27 cellular contexts compared by ENCODE assay signal in genomic region chr4:9608300-9608699, GRCh38.
"Had no signal": no experiment of that assay in that cellular context is flagged by ENCODE, and none has a peak within 500 bp of the region (broad histone marks: within the 10 kb centered on the region; RNA-seq: fewer than 3 reads in every experiment).

No MANE protein-coding gene starts in this region.

- H3K36me3 ChIP-seq: adrenal gland, ascending aorta, cardiac muscle cell, gastroesophageal sphincter, stomach, tibial artery, upper lobe of right lung, WERI-Rb-1 had no signal

- H3K4me2 ChIP-seq: hepatocyte had no signal

- FAIRE-seq: endothelial cell of umbilical vein, TTC549 had no signal

- H2AFZ ChIP-seq: hepatocyte had no signal

- H3K9me3 ChIP-seq: adrenal gland, ascending aorta, gastroesophageal sphincter, stomach, tibial artery, upper lobe of right lung had no signal

- H3K4me1 ChIP-seq: adrenal gland, ascending aorta, tibial artery, upper lobe of right lung had no signal

- H3K27ac ChIP-seq: adrenal gland, ascending aorta, cardiac muscle cell, gastroesophageal sphincter, hepatocyte, stomach, tibial artery, upper lobe of right lung, WERI-Rb-1 had no signal

- H3K4me3 ChIP-seq: adrenal gland, ascending aorta, cardiac muscle cell, gastroesophageal sphincter, hepatocyte, stomach, tibial artery, upper lobe of right lung had no signal

- H3K27me3 ChIP-seq: adrenal gland, ascending aorta, cardiac muscle cell, gastroesophageal sphincter, hepatocyte, stomach, tibial artery, upper lobe of right lung had no signal

- DNase-seq: activated CD4-positive, alpha-beta T cell treated with anti-CD3 and anti-CD28 coated beads for 48 hours; activated CD4-positive, alpha-beta T cell treated with anti-CD3 and anti-CD28 coated beads, Interleukin-2, amount 50 U/mL, for 48 hours; activated effector memory CD4-positive, alpha-beta T cell treated with anti-CD3 and anti-CD28 coated beads, Interleukin-2, amount 50 U/mL, for 16 hours; activated naive CD4-positive, alpha-beta T cell treated with anti-CD3 and anti-CD28 coated beads for 36 hours; activated naive CD8-positive, alpha-beta T cell treated with anti-CD3 and anti-CD28 coated beads for 36 hours; adrenal gland; cortex of kidney; effector memory CD8-positive, alpha-beta T cell; islet precursor cell; left cardiac atrium; left ventricle myocardium superior; posterior cingulate gyrus; right cardiac atrium; stimulated activated CD4-positive, alpha-beta T cell treated with anti-CD3 and anti-CD28 coated beads, Interleukin-15, amount 100 ng/mL, for 24 hours; stimulated activated CD4-positive, alpha-beta T cell treated with anti-CD3 and anti-CD28 coated beads, Interleukin-2, amount 100 ng/mL, for 24 hours; stimulated activated naive B cell treated with anti-CD40 and anti-IgM and Interleukin-4, amounts not matched to agents 10 μg/mL and 1 μg/mL and 100 μg/mL, for 72 hours; stomach; T-helper 9 cell; tibial artery; upper lobe of right lung; WERI-Rb-1 had no signal

- H3K79me2 ChIP-seq: hepatocyte had no signal
